ENCODE assay signal across 8 cellular contexts in genomic region chr9:64466052-64466599, GRCh38.
DNase-seq lines count a peak whose midpoint lies in the region; ATAC-seq and TF ChIP-seq lines count a peak whose summit lies in the region.
"Not testable (repeated sequence)": the region's sequence is repeated elsewhere in the genome, so short reads cannot be mapped to it uniquely, and the experiment has no call there.

No MANE protein-coding gene starts in this region.

- not testable (repeated sequence) for H3K9me3 Mint-ChIP-seq in GM23338; activated T-helper 17 cell treated with anti-CD3 and anti-CD28 coated beads, Interleukin-2, amount 50 U/mL, for 72 hours; stimulated activated naive CD8-positive, alpha-beta T cell treated with anti-CD3 and anti-CD28 coated beads, Interleukin-15, amount 100 ng/mL, for 72 hours

- BruUV-seq in A673 (replicated peaks; lab: Mats Ljungman, UMichigan) = not testable (repeated sequence)

- not testable (repeated sequence) for H3K27ac Mint-ChIP-seq in GM23338; activated T-helper 17 cell treated with anti-CD3 and anti-CD28 coated beads, Interleukin-2, amount 50 U/mL, for 72 hours; stimulated activated naive CD8-positive, alpha-beta T cell treated with anti-CD3 and anti-CD28 coated beads, Interleukin-15, amount 100 ng/mL, for 72 hours

- H3F3A ChIP-seq in GM23338 (replicated peaks; ENCODE audit: low read depth); OCI-LY1 (ENCODE audit: insufficient read depth, low read length): not testable (repeated sequence)

- not testable (repeated sequence) for H3K27me3 ChIP-seq in A673 (replicated peaks; ENCODE audit: insufficient read depth, low read depth, low read length, poor library complexity); GM06990 (replicated peaks; ENCODE audit: control insufficient read depth, insufficient read depth, low read length); GM23338 (ENCODE audit: insufficient read depth); OCI-LY1 (ENCODE audit: insufficient read depth, low read length); esophagus muscularis mucosa

- H3K27ac ChIP-seq in A673 (ENCODE audit: low read depth, low read length, poor library complexity, severe bottlenecking); GM23338 (ENCODE audit: low read depth); OCI-LY1 (ENCODE audit: low read depth, low read length, poor library complexity, severe bottlenecking); esophagus muscularis mucosa (replicated peaks in 1 of 4): not testable (repeated sequence)

- CTCF ChIA-PET in A673 (lab: Charles Lee) = not testable (repeated sequence)

- ATAC-seq in GM23338 = peak; percentile 46; the same call in 1 of the 3 replicates
- ATAC-seq in activated T-helper 17 cell treated with anti-CD3 and anti-CD28 coated beads, Interleukin-2, amount 50 U/mL, for 72 hours (replicated peaks) = peak; percentile 32
- peak; percentile 33 for ATAC-seq in stimulated activated naive CD8-positive, alpha-beta T cell treated with anti-CD3 and anti-CD28 coated beads, Interleukin-15, amount 100 ng/mL, for 72 hours

- not testable (repeated sequence) for H3K4me1 ChIP-seq in A673 (ENCODE audit: insufficient read depth, low read length, poor library complexity, severe bottlenecking); GM23338 (ENCODE audit: insufficient read depth); OCI-LY1 (ENCODE audit: insufficient read depth, low read length, severe bottlenecking); esophagus muscularis mucosa

- not testable (repeated sequence) for H3K9me3 ChIP-seq in A673 (ENCODE audit: low read depth, low read length, poor library complexity, severe bottlenecking); OCI-LY1 (ENCODE audit: low read length); esophagus muscularis mucosa

- TF ChIP-seq EP300 in esophagus muscularis mucosa (IDR thresholded peaks at IDR 0.05) = not testable (repeated sequence)

- not testable (repeated sequence) for H3K4me3 Mint-ChIP-seq in GM23338; activated T-helper 17 cell treated with anti-CD3 and anti-CD28 coated beads, Interleukin-2, amount 50 U/mL, for 72 hours; stimulated activated naive CD8-positive, alpha-beta T cell treated with anti-CD3 and anti-CD28 coated beads, Interleukin-15, amount 100 ng/mL, for 72 hours

- not testable (repeated sequence) for H3K9ac ChIP-seq in OCI-LY1 (ENCODE audit: low read length)

- not testable (repeated sequence) for DNase-seq in A673 (ENCODE audit: low spot score); GM06990 (ENCODE audit: extremely low read depth, insufficient read length); stimulated activated naive CD8-positive, alpha-beta T cell treated with anti-CD3 and anti-CD28 coated beads, Interleukin-15, amount 100 ng/mL, for 72 hours
- DNase-seq in GM23338 (ENCODE audit: low spot score) (peak; percentile 5), KBM-7 (peak; percentile 15), esophagus muscularis mucosa (ENCODE audit: extremely low spot score) (peak; percentile 85)

- not testable (repeated sequence) for H3K9me2 ChIP-seq in GM23338 (ENCODE audit: insufficient read depth); OCI-LY1 (ENCODE audit: low read depth, low read length)

- no CpG with 5 or more reads among the region's 4 CpGs for WGBS in esophagus muscularis mucosa

- TF ChIP-seq CTCF in A673 (conservative IDR thresholded peaks at IDR 0.05; ENCODE audit: low read depth, low read length) (peak; percentile 29; the same call in 1 of the 2 replicates), GM06990 (IDR thresholded peaks at IDR 0.05; ENCODE audit: insufficient read depth, low read length, poor library complexity, severe bottlenecking) (peak; percentile 27), OCI-LY1 (IDR thresholded peaks at IDR 0.05; ENCODE audit: low read length) (peak; percentile 38; the same call in 1 of the 2 replicates)
- not testable (repeated sequence) for TF ChIP-seq CTCF in GM23338 (conservative IDR thresholded peaks at IDR 0.05; ENCODE audit: low read depth in 2 of 2); esophagus muscularis mucosa (IDR thresholded peaks at IDR 0.05)

- H3K4me3 ChIP-seq in A673 (ENCODE audit: low read depth, low read length, poor library complexity, severe bottlenecking); GM06990 (replicated peaks; ENCODE audit: low read depth, low read length); GM23338; OCI-LY1 (ENCODE audit: low read depth, low read length, poor library complexity, severe bottlenecking); esophagus muscularis mucosa: not testable (repeated sequence)

- H4K20me1 ChIP-seq in GM23338 (replicated peaks; ENCODE audit: insufficient read depth); OCI-LY1 (ENCODE audit: insufficient read depth, low read length): not testable (repeated sequence)

- H2AFZ ChIP-seq in GM23338; OCI-LY1 (ENCODE audit: low read length): not testable (repeated sequence)

- not testable (repeated sequence) for H3K27me3 Mint-ChIP-seq in GM23338 (ENCODE audit: insufficient read depth, low read depth, poor library complexity); activated T-helper 17 cell treated with anti-CD3 and anti-CD28 coated beads, Interleukin-2, amount 50 U/mL, for 72 hours; stimulated activated naive CD8-positive, alpha-beta T cell treated with anti-CD3 and anti-CD28 coated beads, Interleukin-15, amount 100 ng/mL, for 72 hours

- H3K4me2 ChIP-seq in GM23338; OCI-LY1 (ENCODE audit: low read length): not testable (repeated sequence)

- H3K79me2 ChIP-seq in GM23338 (replicated peaks; ENCODE audit: insufficient read depth); OCI-LY1 (ENCODE audit: insufficient read depth, low read length): not testable (repeated sequence)

- not testable (repeated sequence) for H3K36me3 ChIP-seq in A673 (ENCODE audit: insufficient read depth, low read length, poor library complexity, severe bottlenecking); GM06990 (ENCODE audit: control insufficient read depth, insufficient read depth, low read length); GM23338 (ENCODE audit: insufficient read depth); OCI-LY1 (ENCODE audit: insufficient read depth, low read length); esophagus muscularis mucosa

- intact Hi-C loops in A673 (cut with micrococcal nuclease; ENCODE audit: unreplicated experiment); esophagus muscularis mucosa (cut with DNase I): not testable (repeated sequence)

- not testable (repeated sequence) for H3K36me3 Mint-ChIP-seq in GM23338 (ENCODE audit: low read depth); activated T-helper 17 cell treated with anti-CD3 and anti-CD28 coated beads, Interleukin-2, amount 50 U/mL, for 72 hours (ENCODE audit: low read depth)

- in situ Hi-C loops in KBM-7 (cut with MboI; ENCODE audit: low pct_unique_long_range_greater_than_20kb, low sequenced_read_pairs) = not testable (repeated sequence)

- POLR2A ChIA-PET in A673 (lab: Charles Lee; ENCODE audit: low non-redundant PET) = not testable (repeated sequence)

- not testable (repeated sequence) for TF ChIP-seq POLR2A in esophagus muscularis mucosa (IDR thresholded peaks at IDR 0.05; ENCODE audit: low read depth)

- H3K4me1 Mint-ChIP-seq in GM23338; activated T-helper 17 cell treated with anti-CD3 and anti-CD28 coated beads, Interleukin-2, amount 50 U/mL, for 72 hours; stimulated activated naive CD8-positive, alpha-beta T cell treated with anti-CD3 and anti-CD28 coated beads, Interleukin-15, amount 100 ng/mL, for 72 hours: not testable (repeated sequence)

TF ChIP-seq in GM23338, 12 proteins besides CTCF, POLR2A, EP300 and RAD21:
- TF ChIP-seq, protein P1, sequence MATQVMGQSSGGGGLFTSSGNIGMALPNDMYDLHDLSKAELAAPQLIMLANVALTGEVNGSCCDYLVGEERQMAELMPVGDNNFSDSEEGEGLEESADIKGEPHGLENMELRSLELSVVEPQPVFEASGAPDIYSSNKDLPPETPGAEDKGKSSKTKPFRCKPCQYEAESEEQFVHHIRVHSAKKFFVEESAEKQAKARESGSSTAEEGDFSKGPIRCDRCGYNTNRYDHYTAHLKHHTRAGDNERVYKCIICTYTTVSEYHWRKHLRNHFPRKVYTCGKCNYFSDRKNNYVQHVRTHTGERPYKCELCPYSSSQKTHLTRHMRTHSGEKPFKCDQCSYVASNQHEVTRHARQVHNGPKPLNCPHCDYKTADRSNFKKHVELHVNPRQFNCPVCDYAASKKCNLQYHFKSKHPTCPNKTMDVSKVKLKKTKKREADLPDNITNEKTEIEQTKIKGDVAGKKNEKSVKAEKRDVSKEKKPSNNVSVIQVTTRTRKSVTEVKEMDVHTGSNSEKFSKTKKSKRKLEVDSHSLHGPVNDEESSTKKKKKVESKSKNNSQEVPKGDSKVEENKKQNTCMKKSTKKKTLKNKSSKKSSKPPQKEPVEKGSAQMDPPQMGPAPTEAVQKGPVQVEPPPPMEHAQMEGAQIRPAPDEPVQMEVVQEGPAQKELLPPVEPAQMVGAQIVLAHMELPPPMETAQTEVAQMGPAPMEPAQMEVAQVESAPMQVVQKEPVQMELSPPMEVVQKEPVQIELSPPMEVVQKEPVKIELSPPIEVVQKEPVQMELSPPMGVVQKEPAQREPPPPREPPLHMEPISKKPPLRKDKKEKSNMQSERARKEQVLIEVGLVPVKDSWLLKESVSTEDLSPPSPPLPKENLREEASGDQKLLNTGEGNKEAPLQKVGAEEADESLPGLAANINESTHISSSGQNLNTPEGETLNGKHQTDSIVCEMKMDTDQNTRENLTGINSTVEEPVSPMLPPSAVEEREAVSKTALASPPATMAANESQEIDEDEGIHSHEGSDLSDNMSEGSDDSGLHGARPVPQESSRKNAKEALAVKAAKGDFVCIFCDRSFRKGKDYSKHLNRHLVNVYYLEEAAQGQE (IDR thresholded peaks at IDR 0.05; ENCODE audit: unreplicated experiment) = peak; percentile 57
TF ChIP-seq in GM23338: peak in this region for 1; not testable (repeated sequence) for 11.
